In the genomic region with DNA sequence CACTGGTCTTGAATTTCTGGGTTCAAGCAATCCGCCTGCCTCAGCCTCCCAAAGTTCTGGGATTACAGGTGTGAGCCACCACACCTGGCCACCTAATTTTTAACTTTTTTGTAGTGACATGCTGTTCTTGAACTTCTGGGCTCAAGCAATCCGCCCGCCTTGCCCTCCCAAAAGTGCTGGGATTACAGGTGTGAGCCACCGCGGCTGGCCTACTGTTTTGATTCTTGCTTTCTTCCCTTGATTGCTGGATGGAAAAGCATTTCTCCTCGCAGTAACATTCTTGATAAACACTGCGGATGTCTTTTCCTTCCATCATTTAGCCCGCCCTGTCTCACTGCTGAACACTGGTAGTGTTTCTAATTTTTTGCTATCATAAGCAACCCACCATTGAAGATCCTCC, we compare ENCODE assay signal across 3 cellular contexts.
"Had no signal": no experiment of that assay in that cellular context is flagged by ENCODE, and none has a peak within 500 bp of the region (broad histone marks: within the 10 kb centered on the region; RNA-seq: fewer than 3 reads in every experiment).

No MANE protein-coding gene starts in this region.

- H3K4me3 ChIP-seq: GM12878 had no signal

- DNase-seq: GDM1, GF-D8 had no signal

- ATAC-seq: GM12878 had no signal
